14 cellular contexts compared by ENCODE assay signal in genomic region chr4:20354120-20354519, GRCh38.
DNase-seq lines count a peak whose midpoint lies in the region; ATAC-seq and TF ChIP-seq lines count a peak whose summit lies in the region.
"Had no signal": no experiment of that assay in that cellular context is flagged by ENCODE, and none has a peak within 500 bp of the region (broad histone marks: within the 10 kb centered on the region; RNA-seq: fewer than 3 reads in every experiment).

No MANE protein-coding gene starts in this region.

- no peak overlapping the region for H3K27ac Mint-ChIP-seq in activated CD8-positive, alpha-beta T cell treated with anti-CD3 and anti-CD28 coated beads for 36 hours
- H3K27ac Mint-ChIP-seq: activated naive CD4-positive, alpha-beta T cell treated with anti-CD3 and anti-CD28 coated beads, Interleukin-2, amount 10 ng/mL, durations not matched to agents 7 days and 5 days; T-helper 2 cell treated with Interferon-gamma antibody and Interleukin-4, amounts not matched to agents 5 μg/mL and 100 μg/mL, for 36 hours had no signal

- H3K27ac ChIP-seq in KMS-11 = no peak overlapping the region
- H3K27ac ChIP-seq: BLaER1 treated with 17β-estradiol and CSF1 and Interleukin-3, amounts not matched to agents 10 nM and 100 nM; thyroid gland had no signal

- DNase-seq in Daoy (ENCODE audit: low read depth) (peak; percentile 7), NCI-H69 (lab: John Stamatoyannopoulos, UW) (peak; percentile 92), left kidney (ENCODE audit: low read depth, low spot score) (peak; percentile 59)
- DNase-seq in central memory CD4-positive, alpha-beta T cell = no peak
- DNase-seq in activated CD8-positive, alpha-beta T cell treated with anti-CD3 and anti-CD28 coated beads for 36 hours = no peak
- DNase-seq: activated naive CD4-positive, alpha-beta T cell treated with anti-CD3 and anti-CD28 coated beads, Interleukin-2, amount 10 ng/mL, durations not matched to agents 7 days and 5 days; NCI-H774 had no signal

- peaks cover 2% of the 10 kb centered on the region for H3K9me3 Mint-ChIP-seq in activated CD8-positive, alpha-beta T cell treated with anti-CD3 and anti-CD28 coated beads for 36 hours
- H3K9me3 Mint-ChIP-seq: activated naive CD4-positive, alpha-beta T cell treated with anti-CD3 and anti-CD28 coated beads, Interleukin-2, amount 10 ng/mL, durations not matched to agents 7 days and 5 days; T-helper 2 cell treated with Interferon-gamma antibody and Interleukin-4, amounts not matched to agents 5 μg/mL and 100 μg/mL, for 36 hours had no signal

- TF ChIP-seq CTCF in KMS-11 (conservative IDR thresholded peaks at IDR 0.05; ENCODE audit: low read depth, low read length) = no peak
- no peak for TF ChIP-seq CTCF in activated CD8-positive, alpha-beta T cell treated with anti-CD3 and anti-CD28 coated beads for 36 hours (IDR thresholded peaks at IDR 0.05)

- peak overlapping the region; percentile 37 for H3K4me2 ChIP-seq in KMS-11
- H3K4me2 ChIP-seq: smooth muscle cell had no signal

- H3K4me1 Mint-ChIP-seq in activated CD8-positive, alpha-beta T cell treated with anti-CD3 and anti-CD28 coated beads for 36 hours (ENCODE audit: low read depth) = no peaks in the 10 kb centered on the region
- H3K4me1 Mint-ChIP-seq: activated naive CD4-positive, alpha-beta T cell treated with anti-CD3 and anti-CD28 coated beads, Interleukin-2, amount 10 ng/mL, durations not matched to agents 7 days and 5 days had no signal

- no peaks in the 10 kb centered on the region for H3K36me3 ChIP-seq in KMS-11 (ENCODE audit: insufficient read depth)
- H3K36me3 ChIP-seq: BLaER1 treated with 17β-estradiol and CSF1 and Interleukin-3, amounts not matched to agents 10 nM and 100 nM; thyroid gland had no signal

- no peaks in the 10 kb centered on the region for H3K79me2 ChIP-seq in KMS-11 (ENCODE audit: insufficient read depth, low read depth)

- H3K4me3 ChIP-seq in KMS-11 (IDR thresholded peaks at IDR 0.05; ENCODE audit: insufficient read depth, low read depth, low read length) = no peak overlapping the region
- H3K4me3 ChIP-seq: BLaER1 treated with 17β-estradiol and CSF1 and Interleukin-3, amounts not matched to agents 10 nM and 100 nM; smooth muscle cell; thyroid gland had no signal

- POLR2A ChIA-PET in activated CD8-positive, alpha-beta T cell treated with anti-CD3 and anti-CD28 coated beads for 36 hours (lab: Charles Lee) = interaction anchor here (0.6 kb wide), 1 partner anchor 392 kb away, joined by 3 read pairs; no protein-coding TSS in a partner anchor

- H3K4me1 ChIP-seq in KMS-11 (ENCODE audit: low read depth, poor library complexity, severe bottlenecking) = peaks cover 24% of the 10 kb centered on the region

- intact Hi-C loops in activated CD8-positive, alpha-beta T cell treated with anti-CD3 and anti-CD28 coated beads for 36 hours (cut with micrococcal nuclease) = no loop called here

- no peak overlapping the region for H2AFZ ChIP-seq in KMS-11 (ENCODE audit: low read depth)

- H3K4me3 Mint-ChIP-seq in activated CD8-positive, alpha-beta T cell treated with anti-CD3 and anti-CD28 coated beads for 36 hours = no peak overlapping the region
- H3K4me3 Mint-ChIP-seq: activated naive CD4-positive, alpha-beta T cell treated with anti-CD3 and anti-CD28 coated beads, Interleukin-2, amount 10 ng/mL, durations not matched to agents 7 days and 5 days; T-helper 2 cell treated with Interferon-gamma antibody and Interleukin-4, amounts not matched to agents 5 μg/mL and 100 μg/mL, for 36 hours had no signal

- no peaks in the 10 kb centered on the region for H3K27me3 Mint-ChIP-seq in activated CD8-positive, alpha-beta T cell treated with anti-CD3 and anti-CD28 coated beads for 36 hours
- H3K27me3 Mint-ChIP-seq: activated naive CD4-positive, alpha-beta T cell treated with anti-CD3 and anti-CD28 coated beads, Interleukin-2, amount 10 ng/mL, durations not matched to agents 7 days and 5 days had no signal

- CTCF ChIA-PET in activated CD8-positive, alpha-beta T cell treated with anti-CD3 and anti-CD28 coated beads for 36 hours (lab: Charles Lee) = no interaction called here

- ATAC-seq in HG03039 (IDR thresholded peaks at IDR 0.05; ENCODE audit: unreplicated experiment) = no peak
- ATAC-seq in activated CD8-positive, alpha-beta T cell treated with anti-CD3 and anti-CD28 coated beads for 36 hours = no peak
- ATAC-seq: HepG2 had no signal

- no peaks in the 10 kb centered on the region for H3K27me3 ChIP-seq in KMS-11 (ENCODE audit: insufficient read depth, low read depth)
- H3K27me3 ChIP-seq: BLaER1 treated with 17β-estradiol and CSF1 and Interleukin-3, amounts not matched to agents 10 nM and 100 nM; thyroid gland had no signal

- no peak overlapping the region for H3K9ac ChIP-seq in KMS-11
- H3K9ac ChIP-seq: BLaER1 treated with 17β-estradiol and CSF1 and Interleukin-3, amounts not matched to agents 10 nM and 100 nM had no signal

- no peaks in the 10 kb centered on the region for H4K20me1 ChIP-seq in KMS-11 (ENCODE audit: insufficient read depth)
- H4K20me1 ChIP-seq: BLaER1 treated with 17β-estradiol and CSF1 and Interleukin-3, amounts not matched to agents 10 nM and 100 nM had no signal

- H3K36me3 Mint-ChIP-seq in activated CD8-positive, alpha-beta T cell treated with anti-CD3 and anti-CD28 coated beads for 36 hours (ENCODE audit: low read depth) = no peaks in the 10 kb centered on the region
- H3K36me3 Mint-ChIP-seq: activated naive CD4-positive, alpha-beta T cell treated with anti-CD3 and anti-CD28 coated beads, Interleukin-2, amount 10 ng/mL, durations not matched to agents 7 days and 5 days had no signal

Comparison
In these comparisons a context has a peak if more than half of its experiments do, and no peak if none do; other contexts are left out.
1. DNase-seq: peak in Daoy (single experiment), NCI-H69 (single experiment) and left kidney (single experiment); none in central memory CD4-positive, alpha-beta T cell (single experiment) and activated CD8-positive, alpha-beta T cell treated with anti-CD3 and anti-CD28 coated beads for 36 hours (single experiment).